ENCODE assay signal across 9 cellular contexts in the genomic region with DNA sequence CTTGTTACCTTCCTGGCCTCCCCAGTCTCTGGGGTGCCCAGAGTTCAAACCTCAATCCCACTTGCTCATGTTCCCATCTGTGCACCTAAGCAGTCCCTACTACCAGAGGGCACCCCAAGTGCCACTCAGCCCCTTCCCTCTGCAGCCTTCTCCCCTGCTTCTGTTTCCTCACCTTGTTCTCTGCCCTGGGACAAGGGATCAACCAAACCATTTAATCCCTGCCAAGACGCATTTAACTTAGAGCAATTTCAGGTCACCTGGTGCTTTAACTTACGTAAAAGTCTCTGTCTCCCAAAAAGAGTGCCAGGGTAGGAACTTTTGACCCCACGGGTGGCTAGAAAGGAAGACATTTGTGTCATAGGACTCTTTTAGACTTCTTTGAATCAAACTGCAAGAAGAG.
"Had no signal": no experiment of that assay in that cellular context is flagged by ENCODE, and none has a peak within 500 bp of the region (broad histone marks: within the 10 kb centered on the region; RNA-seq: fewer than 3 reads in every experiment).

No MANE protein-coding gene starts in this region.

- H3K4me1 Mint-ChIP-seq: GM23338 had no signal

- DNase-seq: GM23248, GOT3, H7, H9, HCEC 1CT, HFFc6 had no signal

- H3K9me3 Mint-ChIP-seq: GM23338, HFFc6 had no signal

- H3K4me3 Mint-ChIP-seq: GM23338, H9, HFFc6 had no signal

- H3K4me2 ChIP-seq: GM23338 had no signal

- H3K4me1 ChIP-seq: HAP-1 had no signal

- ATAC-seq: GM23338, HCT116 had no signal

- H3K27ac Mint-ChIP-seq: GM23338, HFFc6 had no signal

- H3K27ac ChIP-seq: GM23248 had no signal

- H3K4me3 ChIP-seq: GM23248, GM23338, HAP-1 had no signal

- H3K36me3 ChIP-seq: HAP-1 had no signal

- H3K9me3 ChIP-seq: HAP-1 had no signal

- H2AFZ ChIP-seq: GM23248, GM23338 had no signal
